10 cellular contexts compared by ENCODE assay signal in the genomic region with DNA sequence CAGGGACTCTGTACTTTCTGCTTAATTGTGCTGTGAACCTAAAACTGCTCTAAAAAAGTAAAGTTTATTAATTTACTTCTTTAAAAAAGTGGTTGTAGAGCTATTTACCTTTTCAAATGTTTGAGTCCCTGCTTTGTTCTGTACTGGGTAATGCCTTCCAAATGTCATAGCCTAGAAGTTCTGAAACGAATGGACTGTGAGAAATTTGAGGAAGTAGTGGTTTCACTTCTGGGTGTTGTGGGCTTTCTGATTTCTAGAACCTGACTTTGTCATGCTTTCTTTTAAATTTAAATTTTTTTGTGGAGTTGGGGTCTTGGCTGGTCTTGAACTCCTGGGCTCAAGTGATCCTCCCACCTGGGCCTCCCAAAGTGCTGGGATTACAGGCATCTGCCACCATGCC. TPM values are rescaled to one million over a fixed set of nuclear protein-coding genes. Genes with fewer than 3 reads are reported as not detected.
DNase-seq lines count a peak whose midpoint lies in the region; ATAC-seq and TF ChIP-seq lines count a peak whose summit lies in the region.
"Had no signal": no experiment of that assay in that cellular context is flagged by ENCODE, and none has a peak within 500 bp of the region (broad histone marks: within the 10 kb centered on the region; RNA-seq: fewer than 3 reads in every experiment).

No MANE protein-coding gene starts in this region.

- H3K4me3 Mint-ChIP-seq in dendritic cell treated with granulocyte-macrophage colony-stimulating factor and Interleukin-4, amounts not matched to agents 40 ng/mL and 50 ng/mL, for 4 days = no peak overlapping the region
- H3K4me3 Mint-ChIP-seq in glutamatergic neuron (ENCODE audit: unreplicated experiment) = no peak overlapping the region
- H3K4me3 Mint-ChIP-seq in activated naive CD4-positive, alpha-beta T cell treated with anti-CD3 and anti-CD28 coated beads for 36 hours = no peak overlapping the region

- H3K36me3 ChIP-seq in left ventricle myocardium inferior = peaks cover 45% of the 10 kb centered on the region
- H3K36me3 ChIP-seq: ovary had no signal

- peak; percentile 89 for ATAC-seq in GM18505 (IDR thresholded peaks at IDR 0.05; ENCODE audit: unreplicated experiment)
- ATAC-seq in GM21576 (IDR thresholded peaks at IDR 0.05; ENCODE audit: unreplicated experiment) = peak; percentile 79
- peak; percentile 72 for ATAC-seq in HG03469 (IDR thresholded peaks at IDR 0.05; ENCODE audit: unreplicated experiment)

- H3K4me3 ChIP-seq in left ventricle myocardium inferior = no peak overlapping the region
- H3K4me3 ChIP-seq: ovary had no signal

- peak overlapping the region; percentile 61 for H3K27ac Mint-ChIP-seq in dendritic cell treated with granulocyte-macrophage colony-stimulating factor and Interleukin-4, amounts not matched to agents 40 ng/mL and 50 ng/mL, for 4 days
- H3K27ac Mint-ChIP-seq in glutamatergic neuron (ENCODE audit: unreplicated experiment) = no peak overlapping the region
- no peak overlapping the region for H3K27ac Mint-ChIP-seq in activated naive CD4-positive, alpha-beta T cell treated with anti-CD3 and anti-CD28 coated beads for 36 hours

- CTCF ChIA-PET in activated naive CD4-positive, alpha-beta T cell treated with anti-CD3 and anti-CD28 coated beads for 36 hours (lab: Charles Lee) = no interaction called here

- DNase-seq in glutamatergic neuron (no peak), left ventricle myocardium inferior (no peak), GM20000 (ENCODE audit: low spot score) (no peak)
- DNase-seq in activated naive CD4-positive, alpha-beta T cell treated with anti-CD3 and anti-CD28 coated beads for 36 hours = no peak
- DNase-seq: cerebellar nuclear complex, ovary had no signal

- intact Hi-C loops in dendritic cell treated with granulocyte-macrophage colony-stimulating factor and Interleukin-4, amounts not matched to agents 40 ng/mL and 50 ng/mL, for 4 days (cut with micrococcal nuclease) = no loop called here
- intact Hi-C loops in left ventricle myocardium inferior (cut with micrococcal nuclease) = no loop called here
- intact Hi-C loops in activated naive CD4-positive, alpha-beta T cell treated with anti-CD3 and anti-CD28 coated beads for 36 hours (cut with micrococcal nuclease) = no loop called here

- H3K4me1 ChIP-seq in left ventricle myocardium inferior = peaks cover 36% of the 10 kb centered on the region

- TF ChIP-seq POLR2A in GM18505 (IDR thresholded peaks at IDR 0.05; ENCODE audit: borderline replicate concordance, extremely low read depth, insufficient read depth, insufficient read length) = no peak

- no peak overlapping the region for H3K27ac ChIP-seq in left ventricle myocardium inferior (replicated peaks)
- H3K27ac ChIP-seq: ovary had no signal

- H3K36me3 Mint-ChIP-seq in dendritic cell treated with granulocyte-macrophage colony-stimulating factor and Interleukin-4, amounts not matched to agents 40 ng/mL and 50 ng/mL, for 4 days (ENCODE audit: low read depth) = peaks cover 71% of the 10 kb centered on the region
- no peaks in the 10 kb centered on the region for H3K36me3 Mint-ChIP-seq in glutamatergic neuron (ENCODE audit: unreplicated experiment)
- H3K36me3 Mint-ChIP-seq in activated naive CD4-positive, alpha-beta T cell treated with anti-CD3 and anti-CD28 coated beads for 36 hours (ENCODE audit: low read depth) = peaks cover 48% of the 10 kb centered on the region

- H3K9me3 ChIP-seq in left ventricle myocardium inferior (replicated peaks) = no peaks in the 10 kb centered on the region
- H3K9me3 ChIP-seq: ovary had no signal

- H3K27me3 ChIP-seq in left ventricle myocardium inferior (ENCODE audit: low read depth) = no peaks in the 10 kb centered on the region
- H3K27me3 ChIP-seq: ovary had no signal

- no peaks in the 10 kb centered on the region for H3K27me3 Mint-ChIP-seq in dendritic cell treated with granulocyte-macrophage colony-stimulating factor and Interleukin-4, amounts not matched to agents 40 ng/mL and 50 ng/mL, for 4 days
- H3K27me3 Mint-ChIP-seq in glutamatergic neuron (ENCODE audit: unreplicated experiment) = no peaks in the 10 kb centered on the region
- H3K27me3 Mint-ChIP-seq in activated naive CD4-positive, alpha-beta T cell treated with anti-CD3 and anti-CD28 coated beads for 36 hours (ENCODE audit: low read depth) = no peaks in the 10 kb centered on the region

- peaks cover 19% of the 10 kb centered on the region for H3K4me1 Mint-ChIP-seq in dendritic cell treated with granulocyte-macrophage colony-stimulating factor and Interleukin-4, amounts not matched to agents 40 ng/mL and 50 ng/mL, for 4 days (ENCODE audit: low read depth)
- H3K4me1 Mint-ChIP-seq in glutamatergic neuron (ENCODE audit: low read depth, unreplicated experiment) = peaks cover 7% of the 10 kb centered on the region
- H3K4me1 Mint-ChIP-seq in activated naive CD4-positive, alpha-beta T cell treated with anti-CD3 and anti-CD28 coated beads for 36 hours (ENCODE audit: low read depth) = peaks cover 48% of the 10 kb centered on the region

- TF ChIP-seq CTCF in glutamatergic neuron (IDR thresholded peaks at IDR 0.05; ENCODE audit: partially characterized antibody, unreplicated experiment) (no peak), left ventricle myocardium inferior (IDR thresholded peaks at IDR 0.05; ENCODE audit: borderline replicate concordance) (no peak), GM20000 (IDR thresholded peaks at IDR 0.05; ENCODE audit: extremely low read depth, missing control alignments) (no peak)

- H3K9me3 Mint-ChIP-seq in dendritic cell treated with granulocyte-macrophage colony-stimulating factor and Interleukin-4, amounts not matched to agents 40 ng/mL and 50 ng/mL, for 4 days = no peaks in the 10 kb centered on the region
- no peaks in the 10 kb centered on the region for H3K9me3 Mint-ChIP-seq in glutamatergic neuron (ENCODE audit: unreplicated experiment)
- H3K9me3 Mint-ChIP-seq in activated naive CD4-positive, alpha-beta T cell treated with anti-CD3 and anti-CD28 coated beads for 36 hours = no peaks in the 10 kb centered on the region

RNA-seq across cellular contexts. Expression of a gene that starts 44.6 kb away (rescaled TPM):
- total RNA-seq in glutamatergic neuron (ENCODE audit: unreplicated experiment) = 121 TPM
- 82.9 TPM for total RNA-seq in left ventricle myocardium inferior
- total RNA-seq in activated naive CD4-positive, alpha-beta T cell treated with anti-CD3 and anti-CD28 coated beads for 36 hours = 10 to 100 TPM; 72.0 to 75.1 TPM
